Comparison of ENCODE assay signal across 16 cellular contexts in genomic region chr20:38132910-38133501, GRCh38. TPM values are rescaled to one million over a fixed set of nuclear protein-coding genes. Genes with fewer than 3 reads are reported as not detected.
A peak's percentile ranks its signal among the peaks of the same experiment; 100 is the strongest.
DNase-seq lines count a peak whose midpoint lies in the region; ATAC-seq, FAIRE-seq and TF ChIP-seq lines count a peak whose summit lies in the region.
"Had no signal": no experiment of that assay in that cellular context is flagged by ENCODE, and none has a peak within 500 bp of the region (broad histone marks: within the 10 kb centered on the region; RNA-seq: fewer than 3 reads in every experiment).

No MANE protein-coding gene starts in this region.

- POLR2A ChIA-PET in HepG2 (lab: Yijun Ruan, JAX): interaction anchor here (1.2 kb wide), 1 partner anchor 11 kb away, joined by 4 read pairs; no protein-coding TSS in a partner anchor

- H3K36me3 ChIP-seq in heart right ventricle: peaks cover 0 to 87% (median 49%) of the 10 kb centered on the region in 9 donors
- H3K36me3 ChIP-seq in HepG2 (replicated peaks in 1 of 2; ENCODE audit: control insufficient read depth in 1 of 2, insufficient read depth in 2 of 2, low read length in 2 of 2): no peaks in the 10 kb centered on the region; a peak in 1 of 5 replicates
- H3K36me3 ChIP-seq in tibial artery: peaks cover 70 to 91% (median 72%) of the 10 kb centered on the region in 3 donors

- no peak for TF ChIP-seq CTCF in heart right ventricle (IDR thresholded peaks at IDR 0.05)
- no peak for TF ChIP-seq CTCF in VCaP (conservative IDR thresholded peaks at IDR 0.05)
- TF ChIP-seq CTCF in HepG2 (CRISPR knock-in tag; IDR thresholded peaks at IDR 0.05): no peak
- TF ChIP-seq CTCF in tibial artery (IDR thresholded peaks at IDR 0.05): no peak

- H3K9me3 ChIP-seq in heart right ventricle (no peaks in the 10 kb centered on the region), HepG2 (ENCODE audit: low read length) (no peaks in the 10 kb centered on the region), tibial artery (no peaks in the 10 kb centered on the region)
- H3K9me3 ChIP-seq: Peyer's patch had no signal

- 83 to 84% methylated on average over 11 of the region's 11 CpGs for WGBS in heart right ventricle, 2 donors
- 78% methylated on average over 11 of the region's 11 CpGs for WGBS in HepG2 (ENCODE audit: low lambda C conversion rate)

- no peak for TF ChIP-seq POLR2A in HepG2 (IDR thresholded peaks at IDR 0.05; ENCODE audit: insufficient read depth in 1 of 2, low read depth in 2 of 2, low read length in 2 of 2)

- H2AFZ ChIP-seq in HepG2 (ENCODE audit: low read length): no peak overlapping the region
- H2AFZ ChIP-seq: GM23248 had no signal

- no peak for ATAC-seq in heart right ventricle
- ATAC-seq in left ventricle myocardium superior: no peak
- ATAC-seq in HepG2: no peak
- no peak for ATAC-seq in GM18519 (IDR thresholded peaks at IDR 0.05; ENCODE audit: low FRiP score, unreplicated experiment)

- H3K79me2 ChIP-seq in HepG2 (ENCODE audit: insufficient read depth, low read length): no peaks in the 10 kb centered on the region

- H3K27me3 ChIP-seq in heart right ventricle: no peaks in the 10 kb centered on the region
- no peaks in the 10 kb centered on the region for H3K27me3 ChIP-seq in HepG2 (ENCODE audit: control insufficient read depth in 1 of 2, insufficient read depth in 2 of 2, low read length in 2 of 2)
- H3K27me3 ChIP-seq in tibial artery: no peaks in the 10 kb centered on the region
- H3K27me3 ChIP-seq: Peyer's patch had no signal

- no peaks in the 10 kb centered on the region for H4K20me1 ChIP-seq in HepG2 (ENCODE audit: insufficient read depth, low read length)

- in situ Hi-C loops in HepG2 (cut with HindIII; ENCODE audit: extremely low pct_ligation_motif_present, low pct_unique_long_range_greater_than_20kb): no loop called here

- DNase-seq in heart right ventricle: no peak
- no peak for DNase-seq in left ventricle myocardium superior
- DNase-seq in HepG2 (ENCODE audit: low spot score): no peak
- DNase-seq in tibial artery: peak in 1 of 2 donors; percentile 56
- DNase-seq in NCI-H446 (lab: John Stamatoyannopoulos, UW): no peak
- no peak for DNase-seq in globus pallidus (ENCODE audit: low spot score)
- DNase-seq: DMS79 treated with DMSO at 0.1 percent for 48 hours, GM23248, KG1, NCI-H1092, Peyer's patch, SIG-M5 had no signal

- H3K4me3 ChIP-seq in heart right ventricle: no peak overlapping the region
- no peak overlapping the region for H3K4me3 ChIP-seq in HepG2 (replicated peaks in 1 of 3; ENCODE audit: insufficient read depth in 1 of 3, low read depth in 2 of 3, low read length in 3 of 3)
- H3K4me3 ChIP-seq in tibial artery: no peak overlapping the region
- H3K4me3 ChIP-seq: GM23248, Peyer's patch had no signal

- no TSS peak for BruUV-seq in HepG2 (replicated peaks; lab: Mats Ljungman, UMichigan)

- TF ChIP-seq RAD21 in HepG2 (CRISPR knock-in tag; IDR thresholded peaks at IDR 0.05): no peak

- H3K4me1 ChIP-seq in heart right ventricle: peaks cover 18 to 61% (median 41%) of the 10 kb centered on the region in 9 donors
- peaks cover 56% of the 10 kb centered on the region for H3K4me1 ChIP-seq in HepG2 (ENCODE audit: insufficient read depth, low read length)
- peaks cover 0 to 34% (median 23%) of the 10 kb centered on the region in 4 donors for H3K4me1 ChIP-seq in tibial artery
- H3K4me1 ChIP-seq: Peyer's patch had no signal

- no peak overlapping the region for H3K4me2 ChIP-seq in HepG2 (ENCODE audit: low read depth, low read length)

- intact Hi-C loops in heart right ventricle (cut with DNase I) (no loop called here), left ventricle myocardium superior (cut with micrococcal nuclease) (no loop called here), HepG2 (cut with micrococcal nuclease; ENCODE audit: unreplicated experiment) (no loop called here), tibial artery (cut with DNase I; ENCODE audit: low total_unique reads) (no loop called here)

- TF ChIP-seq EP300 in HepG2 (IDR thresholded peaks at IDR 0.05; ENCODE audit: low read depth in 2 of 2, low read length in 2 of 2) (no peak), HepG2 (CRISPR knock-in tag; IDR thresholded peaks at IDR 0.05; ENCODE audit: borderline replicate concordance) (no peak)

- peak overlapping the region in 8 of 10 donors; percentile 33 to 92 (median 77) for H3K27ac ChIP-seq in heart right ventricle
- peak overlapping the region; percentile 71; the same call in 1 of the 2 replicates for H3K27ac ChIP-seq in VCaP
- H3K27ac ChIP-seq in HepG2 (ENCODE audit: extremely low read length, insufficient read depth, low read length): no peak overlapping the region
- H3K27ac ChIP-seq in tibial artery: peak overlapping the region; percentile 1 to 72
- H3K27ac ChIP-seq: GM23248, Peyer's patch had no signal

- CTCF ChIA-PET in HepG2 (lab: Yijun Ruan, JAX; ENCODE audit: low intra/inter-chr PET ratio, low total read pairs): no interaction called here

- peak; percentile 26 for FAIRE-seq in HepG2 (lab: Jason Lieb, UNC)
- FAIRE-seq: G401.6, GM12891 had no signal

- H3K9ac ChIP-seq in HepG2 (ENCODE audit: insufficient read depth, low read depth, low read length): no peak overlapping the region
- H3K9ac ChIP-seq: GM23248 had no signal

TF ChIP-seq in HepG2, 621 proteins besides CTCF, POLR2A, EP300 and RAD21 (continues in another document):
- no peak for TF ChIP-seq CBX5 (CRISPR knock-in tag; IDR thresholded peaks at IDR 0.05; ENCODE audit: borderline replicate concordance)

RNA-seq across cellular contexts. Expression of gene TGM2, which starts 32.1 kb away (rescaled TPM):
- 100 to 1,000 TPM; 279 to 993 (median 472) TPM for total RNA-seq in heart right ventricle
- polyA plus RNA-seq in heart right ventricle: 100 to 1,000 TPM; 146 to 475 TPM
- 473 TPM for total RNA-seq in left ventricle myocardium superior
- 4.2 and 4.5 TPM in 2 replicates for total RNA-seq in HepG2 (2016; rRNA removed; fragmentation: Illumina TruSeq; extraction: Trizol)
- 0.61 and 0.88 TPM in 2 replicates for total RNA-seq in HepG2 (2016; cell fraction: cytosol; rRNA removed; fragmentation: Illumina TruSeq; extraction: Trizol; ENCODE audit: low read depth)
- 3.3 and 4.3 TPM in 2 replicates for total RNA-seq in HepG2 (2016; cell fraction: insoluble cytoplasmic fraction; rRNA removed; fragmentation: Illumina TruSeq; extraction: Trizol)
- total RNA-seq in HepG2 (2016; cell fraction: membrane; rRNA removed; fragmentation: Illumina TruSeq; extraction: Trizol): 2.1 and 2.3 TPM in 2 replicates
- 4.3 and 4.5 TPM in 2 replicates for total RNA-seq in HepG2 (2016; cell fraction: nucleus; rRNA removed; fragmentation: Illumina TruSeq; extraction: Trizol)
- 46.4 and 52.3 TPM in 2 replicates for polyA plus RNA-seq in HepG2 (2011; rRNA removed)
- polyA plus RNA-seq in HepG2 (2011; cell fraction: cytosol; rRNA removed): 39.7 and 45.8 TPM in 2 replicates
- 48.4 and 54.8 TPM in 2 replicates for polyA plus RNA-seq in HepG2 (2011; cell fraction: nucleus; rRNA removed)
- 14.4 and 32.4 TPM in 2 replicates for polyA plus RNA-seq in HepG2 (2012)
- 1.5 and 1.8 TPM in 2 replicates for polyA plus RNA-seq in HepG2 (2016; cell fraction: cytosol; fragmentation: Illumina TruSeq; extraction: Trizol; ENCODE audit: low read depth)
- polyA plus RNA-seq in HepG2 (2016; cell fraction: insoluble cytoplasmic fraction; fragmentation: Illumina TruSeq; extraction: Trizol; ENCODE audit: low read depth): 5.3 and 7.5 TPM in 2 replicates
- 2.5 TPM in 2 replicates for polyA plus RNA-seq in HepG2 (2016; cell fraction: membrane; fragmentation: Illumina TruSeq; extraction: Trizol; ENCODE audit: low read depth)
- polyA plus RNA-seq in HepG2 (2016; cell fraction: nucleus; fragmentation: Illumina TruSeq; extraction: Trizol; ENCODE audit: insufficient read depth, low read depth): 7.7 and 9.8 TPM in 2 replicates
- 39.1 and 112 TPM in 2 replicates for polyA minus RNA-seq in HepG2 (2011; rRNA and poly(A)+ RNA removed; ENCODE audit: low replicate concordance)
- polyA minus RNA-seq in HepG2 (2011; cell fraction: cytosol; rRNA and poly(A)+ RNA removed): 43.5 and 48.8 TPM in 2 replicates
- polyA minus RNA-seq in HepG2 (2011; cell fraction: nucleus; rRNA and poly(A)+ RNA removed): 26.7 and 32.2 TPM in 2 replicates

Comparison
In these comparisons a context has a peak if more than half of its experiments do, and no peak if none do; other contexts are left out.
1. RNA of gene TGM2, which starts 32.1 kb away (total RNA-seq): 279 to 993 TPM in heart right ventricle and 473 TPM in left ventricle myocardium superior (single experiment); 0.61 to 4.5 TPM in HepG2; every median in the first group is over 10 times any median in the second.